ENCODE assay signal across 9 cellular contexts in genomic region chr3:87333393-87333892, GRCh38. TPM values are rescaled to one million over a fixed set of nuclear protein-coding genes. Genes with fewer than 3 reads are reported as not detected.
A peak's percentile ranks its signal among the peaks of the same experiment; 100 is the strongest.
DNase-seq lines count a peak whose midpoint lies in the region; ATAC-seq, FAIRE-seq and TF ChIP-seq lines count a peak whose summit lies in the region.
"Had no signal": no experiment of that assay in that cellular context is flagged by ENCODE, and none has a peak within 500 bp of the region (broad histone marks: within the 10 kb centered on the region; RNA-seq: fewer than 3 reads in every experiment).

No MANE protein-coding gene starts in this region.

- FAIRE-seq in RCC 7860 (lab: Jason Lieb, UNC) = peak; percentile 98

- H3K27me3 ChIP-seq in BE2C = no peaks in the 10 kb centered on the region

- no peak overlapping the region for H3K4me3 ChIP-seq in AG09309 (ENCODE audit: control insufficient read depth, low read depth, low read length)
- no peak overlapping the region for H3K4me3 ChIP-seq in fibroblast of villous mesenchyme (ENCODE audit: low read depth, low read length)
- H3K4me3 ChIP-seq in BE2C (ENCODE audit: low read depth, low read length) = no peak overlapping the region

- H3K36me3 ChIP-seq in BE2C = no peaks in the 10 kb centered on the region

- H3K9me3 ChIP-seq in BE2C = no peaks in the 10 kb centered on the region

- ATAC-seq in GM21723 (IDR thresholded peaks at IDR 0.05; ENCODE audit: unreplicated experiment) = peak; percentile 49
- ATAC-seq in HG02970 (IDR thresholded peaks at IDR 0.05; ENCODE audit: low FRiP score, unreplicated experiment) = no peak

- TF ChIP-seq CTCF in AG09309 (IDR thresholded peaks at IDR 0.05; ENCODE audit: control insufficient read depth, insufficient read depth, low read depth, low read length, missing control alignments) = no peak
- no peak for TF ChIP-seq CTCF in fibroblast of villous mesenchyme (IDR thresholded peaks at IDR 0.05; ENCODE audit: insufficient read depth, low read depth, low read length)
- no peak for TF ChIP-seq CTCF in BE2C (IDR thresholded peaks at IDR 0.05; ENCODE audit: low read depth, low read length)

- no peaks in the 10 kb centered on the region for H3K4me1 ChIP-seq in BE2C

- peak; percentile 73 for DNase-seq in AG09309 (ENCODE audit: low read depth)
- peak; percentile 96 for DNase-seq in RCC 7860 (ENCODE audit: low spot score)
- DNase-seq in fibroblast of villous mesenchyme (ENCODE audit: low read depth) = peak; percentile 71
- DNase-seq in BE2C = no peak
- DNase-seq in NCI-H748 treated with DMSO at 0.1 percent for 48 hours (lab: John Stamatoyannopoulos, UW) = no peak
- DNase-seq in NCI-H2107 (lab: John Stamatoyannopoulos, UW) = no peak

RNA-seq across cellular contexts. Expression of gene POU1F1, which starts 57.1 kb away (rescaled TPM):
- not detected in 2 replicates for total RNA-seq in fibroblast of villous mesenchyme
- polyA plus RNA-seq in BE2C (2012; ENCODE audit: insufficient read depth, insufficient read length, low read depth) = not detected
- total RNA-seq: dermis microvascular lymphatic vessel endothelial cell had no signal

Comparison
In these comparisons a context has a peak if more than half of its experiments do, and no peak if none do; other contexts are left out.
1. DNase-seq: peak in AG09309 (single experiment), RCC 7860 (single experiment) and fibroblast of villous mesenchyme (single experiment); none in BE2C (single experiment), NCI-H748 treated with DMSO at 0.1 percent for 48 hours (single experiment) and NCI-H2107 (single experiment).